In the genomic region with DNA sequence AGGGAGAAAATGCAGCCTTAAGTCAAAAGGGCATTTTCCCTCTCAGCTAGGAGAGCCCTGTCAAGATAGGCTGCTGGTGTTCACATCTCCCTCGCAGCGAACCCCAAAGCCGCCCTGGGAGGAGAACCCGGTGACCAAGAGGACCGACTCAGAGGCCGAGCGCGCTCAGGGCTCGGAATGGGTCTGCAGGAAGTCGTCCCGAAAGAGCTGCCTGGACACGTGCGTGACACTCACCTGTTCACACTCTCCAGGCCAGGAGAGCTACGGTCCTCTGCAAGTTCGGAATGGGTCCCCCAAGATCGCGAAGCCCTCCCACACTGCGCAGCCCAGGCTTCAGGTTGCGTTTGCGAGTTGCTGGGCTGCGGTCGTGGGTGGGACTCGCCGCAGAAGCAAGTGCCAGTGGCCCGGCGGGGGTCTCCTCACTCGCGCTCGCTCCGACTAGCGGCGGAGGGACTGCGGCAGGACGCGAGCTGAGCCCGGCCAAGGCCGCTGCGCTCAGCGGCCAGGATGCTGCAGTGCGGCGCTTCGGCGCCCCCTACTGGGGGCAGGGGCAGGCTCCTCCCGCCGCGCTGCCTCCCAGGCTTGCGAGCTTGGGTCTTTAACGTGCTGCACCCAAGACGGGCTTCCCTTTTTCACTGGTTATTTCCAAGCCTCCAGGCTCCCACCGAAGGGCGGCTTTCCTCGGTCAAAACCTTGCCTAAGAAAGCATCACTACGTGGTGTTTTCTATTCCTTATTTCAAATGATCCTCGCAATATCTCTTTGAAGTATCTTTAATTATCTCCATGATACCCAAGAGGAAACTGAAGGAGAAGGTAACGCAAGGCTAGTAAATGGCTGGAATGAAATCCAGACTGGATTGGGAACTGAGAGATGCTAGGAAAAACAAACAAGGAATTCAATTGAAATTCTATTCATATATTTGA, we compare ENCODE assay signal across 8 cellular contexts. TPM values are rescaled to one million over a fixed set of nuclear protein-coding genes. Genes with fewer than 3 reads are reported as not detected.
DNase-seq lines count a peak whose midpoint lies in the region; ATAC-seq, FAIRE-seq and TF ChIP-seq lines count a peak whose summit lies in the region.

A gene with protein sequence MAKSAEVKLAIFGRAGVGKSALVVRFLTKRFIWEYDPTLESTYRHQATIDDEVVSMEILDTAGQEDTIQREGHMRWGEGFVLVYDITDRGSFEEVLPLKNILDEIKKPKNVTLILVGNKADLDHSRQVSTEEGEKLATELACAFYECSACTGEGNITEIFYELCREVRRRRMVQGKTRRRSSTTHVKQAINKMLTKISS (minus strand): TSS at position 457 of the 925 bp plus-strand sequence. CDS start 3,928 bp downstream, outside the sequence.

- peak; percentile 84 for TF ChIP-seq CTCF in kidney epithelial cell (IDR thresholded peaks at IDR 0.05; ENCODE audit: insufficient read depth, low read length, poor library complexity, severe bottlenecking)

- H3K4me3 ChIP-seq in kidney epithelial cell (ENCODE audit: low read depth, low read length) = peak within 1 kb of the TSS; percentile 50

- peak; percentile 69 for DNase-seq in GM12891 (ENCODE audit: insufficient read length, low spot score)
- DNase-seq in NCI-H1105 (lab: John Stamatoyannopoulos, UW) = peak; percentile 49
- peak; percentile 81 for DNase-seq in activated CD4-positive, CD25-positive, alpha-beta regulatory T cell treated with anti-CD3 and anti-CD28 coated beads, Interleukin-2, amount 50 U/mL, for 72 hours
- DNase-seq in cerebellar cortex (ENCODE audit: low spot score) = peak; percentile 45
- peak; percentile 35 for DNase-seq in kidney epithelial cell (ENCODE audit: low read depth)
- peak; percentile 82 for DNase-seq in stimulated activated CD4-positive, alpha-beta T cell treated with anti-CD3 and anti-CD28 coated beads, Interleukin-15, amount 100 ng/mL, for 24 hours
- DNase-seq in A172 (ENCODE audit: low spot score) = no peak

- H3K36me3 ChIP-seq in kidney epithelial cell (ENCODE audit: control insufficient read depth, insufficient read depth, low read length) = no peaks in the 10 kb centered on the region

- peaks cover 3% of the 10 kb centered on the region for H3K27me3 ChIP-seq in kidney epithelial cell (ENCODE audit: control insufficient read depth, insufficient read depth, low read length)

- TF ChIP-seq POLR2A in GM12891 (IDR thresholded peaks at IDR 0.05; ENCODE audit: low read depth, low read length) = no peak

- peak; percentile 97 for ATAC-seq in HG02588 (IDR thresholded peaks at IDR 0.05; ENCODE audit: unreplicated experiment)

- peak; percentile 88 for FAIRE-seq in GM12891 (lab: Jason Lieb, UNC)

TF ChIP-seq in GM12891, 5 proteins besides CTCF, POLR2A, EP300 and RAD21:
- TF ChIP-seq SPI1 (IDR thresholded peaks at IDR 0.05; ENCODE audit: low read depth, low read length) = peak; percentile 33
- no peak for TF ChIP-seq POLR2AphosphoS5 (IDR thresholded peaks at IDR 0.05; ENCODE audit: low read depth, low read length)
- no peak for TF ChIP-seq POU2F2 (IDR thresholded peaks at IDR 0.05; ENCODE audit: low read depth, low read length)
- no peak for TF ChIP-seq PAX5 (IDR thresholded peaks at IDR 0.05; ENCODE audit: insufficient read depth, low read length, severe bottlenecking)

RNA-seq across cellular contexts. Expression of the gene that starts here (rescaled TPM):
- not detected for polyA plus RNA-seq in GM12891 (2012; ENCODE audit: low read depth, missing spikeins)
- total RNA-seq in kidney epithelial cell = 1.2 and 1.6 TPM in 2 replicates
- total RNA-seq in A172 (2014; rRNA removed; shearing (Covaris generic)) = not detected in 2 replicates
